In genomic region chr2:240920783-240921231, GRCh38 we compare ENCODE assay signal across 12 cellular contexts. TPM values are rescaled to one million over a fixed set of nuclear protein-coding genes. Genes with fewer than 3 reads are reported as not detected.
A peak's percentile ranks its signal among the peaks of the same experiment; 100 is the strongest.
DNase-seq lines count a peak whose midpoint lies in the region; ATAC-seq, FAIRE-seq and TF ChIP-seq lines count a peak whose summit lies in the region.
"Had no signal": no experiment of that assay in that cellular context is flagged by ENCODE, and none has a peak within 500 bp of the region (broad histone marks: within the 10 kb centered on the region; RNA-seq: fewer than 3 reads in every experiment).

No MANE protein-coding gene starts in this region.

- no peaks in the 10 kb centered on the region for H3K9me3 ChIP-seq in fibroblast of lung (ENCODE audit: control insufficient read depth, insufficient read depth, low read depth, low read length)
- H3K9me3 ChIP-seq in pancreas: no peaks in the 10 kb centered on the region
- H3K9me3 ChIP-seq: Caco-2, neutrophil had no signal

- peak overlapping the region; percentile 35 for H3K4me2 ChIP-seq in fibroblast of lung (ENCODE audit: extremely low read depth, insufficient read depth, low read length)

- H3K9ac ChIP-seq in fibroblast of lung (ENCODE audit: insufficient read depth, low read length): peak overlapping the region; percentile 55

- intact Hi-C loops in pancreas (cut with DNase I): no loop called here

- H3K4me1 ChIP-seq in fibroblast of lung (ENCODE audit: control insufficient read depth, extremely low read depth, insufficient read depth, low read length) (peaks cover 35% of the 10 kb centered on the region), pancreas (no peaks in the 10 kb centered on the region)
- H3K4me1 ChIP-seq: Caco-2 had no signal

- H4K20me1 ChIP-seq in fibroblast of lung (ENCODE audit: control insufficient read depth, extremely low read depth, insufficient read depth, low read length): no peaks in the 10 kb centered on the region

- DNase-seq in ACHN: peak; percentile 24
- DNase-seq in LHCN-M2 (ENCODE audit: low read depth): peak; percentile 32
- DNase-seq in fibroblast of lung (ENCODE audit: low read depth in 2 of 2): no peak
- peak; percentile 2 to 63 (median 23) for DNase-seq in pancreas
- no peak for DNase-seq in SKM-1 (lab: John Stamatoyannopoulos, UW; ENCODE audit: unreplicated experiment)
- no peak for DNase-seq in superior temporal gyrus (ENCODE audit: extremely low spot score)
- DNase-seq: Caco-2; effector CD8-positive, alpha-beta T cell; NCI-H69 had no signal

- H3K27me3 ChIP-seq in fibroblast of lung (ENCODE audit: control insufficient read depth, insufficient read depth, low read length) (no peaks in the 10 kb centered on the region), pancreas (no peaks in the 10 kb centered on the region)

- no peak overlapping the region for H3K4me3 ChIP-seq in fibroblast of lung (replicated peaks in 1 of 4; ENCODE audit: control extremely low read depth in 1 of 4, insufficient read depth in 1 of 4, low read depth in 3 of 4, low read length in 4 of 4)
- H3K4me3 ChIP-seq in pancreas: no peak overlapping the region

- H3K79me2 ChIP-seq in fibroblast of lung (ENCODE audit: control insufficient read depth, insufficient read depth, low read length): no peaks in the 10 kb centered on the region

- no peak overlapping the region for H2AFZ ChIP-seq in fibroblast of lung (ENCODE audit: low read length)

- FAIRE-seq in pancreas (lab: Jason Lieb, UNC): no peak

- H3K36me3 ChIP-seq in fibroblast of lung (ENCODE audit: control insufficient read depth, insufficient read depth, low read length) (no peaks in the 10 kb centered on the region), pancreas (no peaks in the 10 kb centered on the region)
- H3K36me3 ChIP-seq: neutrophil had no signal

- H3K27ac ChIP-seq in fibroblast of lung (ENCODE audit: insufficient read depth, low read length): peak overlapping the region; percentile 100
- H3K27ac ChIP-seq in pancreas: no peak overlapping the region
- H3K27ac ChIP-seq: neutrophil had no signal

- TF ChIP-seq CTCF in fibroblast of lung (conservative IDR thresholded peaks at IDR 0.05 in 1 of 2, IDR thresholded peaks at IDR 0.05 in 1 of 2; ENCODE audit: low read depth in 1 of 2, low read length in 2 of 2): no peak
- TF ChIP-seq CTCF in pancreas (IDR thresholded peaks at IDR 0.05): no peak

- WGBS in pancreas, 2 donors: 67% methylated on average over 4 of the region's 4 CpGs

- ATAC-seq in pancreas (no peak), HG02571 (IDR thresholded peaks at IDR 0.05; ENCODE audit: unreplicated experiment) (no peak), GM18909 (IDR thresholded peaks at IDR 0.05; ENCODE audit: poor library complexity, unreplicated experiment) (no peak)

- in situ Hi-C loops in ACHN (cut with HindIII; ENCODE audit: low pct_ligation_motif_present, low pct_unique_long_range_greater_than_20kb, low sequenced_read_pairs): no loop called here

RNA-seq across cellular contexts. Expression of gene CROCC2, which starts 14.7 kb away (rescaled TPM):
- total RNA-seq in LHCN-M2 (2014; rRNA removed): under 0.01 TPM in 1 of 2 replicates, not detected in the other
- not detected for polyA plus RNA-seq in LHCN-M2 (2012)
- 0.33 and 0.51 TPM in 2 replicates for total RNA-seq in fibroblast of lung
- polyA plus RNA-seq in fibroblast of lung: 0.02 and 0.12 TPM in 2 replicates
- polyA plus RNA-seq in fibroblast of lung (2012): 0.02 and 0.28 TPM in 2 replicates
- polyA minus RNA-seq in fibroblast of lung (ENCODE audit: low replicate concordance): not detected in 2 replicates
- under 1 TPM in 1 of 6 donors, not detected in 5; 0.04 TPM for total RNA-seq in pancreas
- under 1 TPM; 0.04 to 0.05 TPM for polyA plus RNA-seq in pancreas
- total RNA-seq: Caco-2 had no signal

RNA-seq across cellular contexts. Expression of gene MAB21L4, which starts 24.9 kb away (rescaled TPM):
- total RNA-seq in LHCN-M2 (2014; rRNA removed): not detected in 2 replicates
- polyA plus RNA-seq in LHCN-M2 (2012): not detected
- total RNA-seq in fibroblast of lung: not detected in 2 replicates
- not detected in 2 replicates for polyA plus RNA-seq in fibroblast of lung
- polyA plus RNA-seq in fibroblast of lung (2012): not detected in 2 replicates
- not detected in 2 replicates for polyA minus RNA-seq in fibroblast of lung (ENCODE audit: low replicate concordance)
- 1 to 10 TPM in 2 of 6 donors, under 1 TPM in 4; 0.14 to 1.5 (median 0.45) TPM for total RNA-seq in pancreas
- polyA plus RNA-seq in pancreas: 1 to 10 TPM; 2.0 TPM

RNA-seq across cellular contexts. Expression of gene AGXT, which starts 52.2 kb away (rescaled TPM):
- total RNA-seq in LHCN-M2 (2014; rRNA removed) (not detected in 2 replicates), fibroblast of lung (not detected in 2 replicates), pancreas (under 1 TPM in 1 of 6 donors, not detected in 5; 0.76 TPM)
- not detected for polyA plus RNA-seq in LHCN-M2 (2012)
- polyA plus RNA-seq in fibroblast of lung (not detected in 2 replicates), pancreas (under 1 TPM; 0.07 to 0.08 TPM)
- polyA plus RNA-seq in fibroblast of lung (2012): not detected in 2 replicates
- polyA minus RNA-seq in fibroblast of lung (ENCODE audit: low replicate concordance): not detected in 2 replicates

Comparison
In these comparisons a context has a peak if more than half of its experiments do, and no peak if none do; other contexts are left out.
1. DNase-seq: peak in ACHN (single experiment), LHCN-M2 (single experiment) and pancreas (6 of 6); none in fibroblast of lung (0 of 2), SKM-1 (single experiment) and superior temporal gyrus (single experiment).